In the genomic region with DNA sequence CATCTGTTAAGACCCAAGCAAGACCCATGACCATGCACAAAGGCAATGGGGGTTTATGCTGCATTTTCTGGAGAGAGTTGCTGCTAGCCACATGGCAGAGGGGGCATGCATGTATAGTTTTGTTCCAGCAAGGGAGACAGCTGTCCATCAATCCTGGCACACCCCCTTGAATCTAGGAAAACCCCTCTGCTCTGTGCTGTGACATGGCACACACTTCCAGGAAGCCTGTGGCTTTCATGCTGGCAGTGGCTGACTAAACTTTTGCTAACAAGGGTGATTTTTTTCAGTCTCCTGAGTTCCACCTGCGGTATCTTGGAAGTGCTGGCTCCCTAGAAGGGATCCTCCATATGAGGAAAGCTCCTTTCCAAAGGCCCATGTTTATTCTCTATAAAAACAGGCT, we compare ENCODE assay signal across 28 cellular contexts. TPM values are rescaled to one million over a fixed set of nuclear protein-coding genes. Genes with fewer than 3 reads are reported as not detected.
"Had no signal": no experiment of that assay in that cellular context is flagged by ENCODE, and none has a peak within 500 bp of the region (broad histone marks: within the 10 kb centered on the region; RNA-seq: fewer than 3 reads in every experiment).

No MANE protein-coding gene starts in this region.

- H3K27ac ChIP-seq: brain microvascular endothelial cell, cardiac muscle cell, RWPE1 had no signal

- H3K4me1 Mint-ChIP-seq: activated naive CD4-positive, alpha-beta T cell treated with anti-CD3 and anti-CD28 coated beads, Interleukin-2, amount 50 U/mL, for 24 hours; activated naive CD8-positive, alpha-beta T cell treated with anti-CD3 and anti-CD28 coated beads, Interleukin-2, amount 50 U/mL, for 24 hours had no signal

- H3K27ac Mint-ChIP-seq: activated CD4-positive, alpha-beta memory T cell treated with anti-CD3 and anti-CD28 coated beads for 36 hours; activated naive CD4-positive, alpha-beta T cell treated with anti-CD3 and anti-CD28 coated beads, Interleukin-2, amount 50 U/mL, for 24 hours; activated naive CD8-positive, alpha-beta T cell treated with anti-CD3 and anti-CD28 coated beads, Interleukin-2, amount 50 U/mL, for 24 hours; activated T-cell treated with anti-CD3 and anti-CD28 coated beads, Interleukin-2, amount 50 U/mL, for 72 hours; activated T-helper 2 cell treated with anti-CD3 and anti-CD28 coated beads, Interferon-gamma antibody, Interleukin-2, Interleukin-4, amounts not matched to agents 10 μg/mL and 5 μg/mL and 100 μg/mL, durations not matched to agents 14 hours and 24 hours and 36 hours; T-helper 1 cell treated with Interleukin-12 subunit alpha and Interleukin-12 subunit beta and Interleukin-4 antibody, amounts not matched to agents 30 μg/mL and 1 μg/mL, for 36 hours; WTC11 had no signal

- H3K36me3 ChIP-seq: brain microvascular endothelial cell, cardiac muscle cell had no signal

- H3K27me3 ChIP-seq: brain microvascular endothelial cell, cardiac muscle cell had no signal

- DNase-seq: activated CD4-positive, alpha-beta memory T cell treated with anti-CD3 and anti-CD28 coated beads for 36 hours; activated CD4-positive, alpha-beta T cell treated with anti-CD3 and anti-CD28 coated beads for 48 hours; activated CD4-positive, CD25-positive, alpha-beta regulatory T cell treated with anti-CD3 and anti-CD28 coated beads, Interleukin-2, amount 50 U/mL, for 72 hours; activated CD8-positive, alpha-beta memory T cell treated with anti-CD3 and anti-CD28 coated beads, Interleukin-2, amount 50 U/mL, for 4 hours; activated gamma-delta T cell treated with Interleukin-2 at 50 U/mL for 16 hours; activated naive CD8-positive, alpha-beta T cell treated with anti-CD3 and anti-CD28 coated beads, Interleukin-2, amount 50 U/mL, for 24 hours; activated T-cell treated with anti-CD3 and anti-CD28 coated beads, Interleukin-2, amount 50 U/mL, for 72 hours; amniotic stem cell; brain microvascular endothelial cell; KG1; NCI-H1092; NCI-H1417; NCI-H1694; NCI-H2029 treated with DMSO at 0.1 percent for 48 hours; NCI-H345; NCI-H510A; NCI-H526 treated with DMSO at 0.1 percent for 48 hours; Right ventricle myocardium superior had no signal

- H3K9me3 Mint-ChIP-seq: activated CD4-positive, alpha-beta memory T cell treated with anti-CD3 and anti-CD28 coated beads for 36 hours; activated naive CD4-positive, alpha-beta T cell treated with anti-CD3 and anti-CD28 coated beads, Interleukin-2, amount 50 U/mL, for 24 hours; activated naive CD8-positive, alpha-beta T cell treated with anti-CD3 and anti-CD28 coated beads, Interleukin-2, amount 50 U/mL, for 24 hours; activated T-cell treated with anti-CD3 and anti-CD28 coated beads, Interleukin-2, amount 50 U/mL, for 72 hours; activated T-helper 2 cell treated with anti-CD3 and anti-CD28 coated beads, Interferon-gamma antibody, Interleukin-2, Interleukin-4, amounts not matched to agents 10 μg/mL and 5 μg/mL and 100 μg/mL, durations not matched to agents 14 hours and 24 hours and 36 hours; T-helper 1 cell treated with Interleukin-12 subunit alpha and Interleukin-12 subunit beta and Interleukin-4 antibody, amounts not matched to agents 30 μg/mL and 1 μg/mL, for 36 hours had no signal

- H3K36me3 Mint-ChIP-seq: activated CD4-positive, alpha-beta memory T cell treated with anti-CD3 and anti-CD28 coated beads for 36 hours; activated naive CD4-positive, alpha-beta T cell treated with anti-CD3 and anti-CD28 coated beads, Interleukin-2, amount 50 U/mL, for 24 hours; WTC11 had no signal

- H3K4me3 ChIP-seq: cardiac muscle cell had no signal

- H3K4me3 Mint-ChIP-seq: activated CD4-positive, alpha-beta memory T cell treated with anti-CD3 and anti-CD28 coated beads for 36 hours; activated naive CD4-positive, alpha-beta T cell treated with anti-CD3 and anti-CD28 coated beads, Interleukin-2, amount 50 U/mL, for 24 hours; activated naive CD8-positive, alpha-beta T cell treated with anti-CD3 and anti-CD28 coated beads, Interleukin-2, amount 50 U/mL, for 24 hours; activated T-cell treated with anti-CD3 and anti-CD28 coated beads, Interleukin-2, amount 50 U/mL, for 72 hours; T-helper 1 cell treated with Interleukin-12 subunit alpha and Interleukin-12 subunit beta and Interleukin-4 antibody, amounts not matched to agents 30 μg/mL and 1 μg/mL, for 36 hours; WTC11 had no signal

- ATAC-seq: activated naive CD8-positive, alpha-beta T cell treated with anti-CD3 and anti-CD28 coated beads, Interleukin-2, amount 50 U/mL, for 24 hours; activated T-cell treated with anti-CD3 and anti-CD28 coated beads, Interleukin-2, amount 50 U/mL, for 72 hours; Panc1; WTC11 had no signal

RNA-seq across cellular contexts. Expression of gene CST4, which starts 9.1 kb away (rescaled TPM):
- total RNA-seq: activated CD4-positive, alpha-beta memory T cell treated with anti-CD3 and anti-CD28 coated beads for 36 hours; activated T-cell treated with anti-CD3 and anti-CD28 coated beads, Interleukin-2, amount 50 U/mL, for 72 hours; activated T-helper 2 cell treated with anti-CD3 and anti-CD28 coated beads, Interferon-gamma antibody, Interleukin-2, Interleukin-4, amounts not matched to agents 10 μg/mL and 5 μg/mL and 100 μg/mL, durations not matched to agents 14 hours and 24 hours and 36 hours; cardiac muscle cell; MCF 10A; OCI-LY7; Right ventricle myocardium superior; SK-MEL-5; WTC11 had no signal
- polyA plus RNA-seq: cardiac muscle cell had no signal

RNA-seq across cellular contexts. Expression of gene CST1, which starts 52.8 kb away (rescaled TPM):
- total RNA-seq: activated CD4-positive, alpha-beta memory T cell treated with anti-CD3 and anti-CD28 coated beads for 36 hours; activated T-cell treated with anti-CD3 and anti-CD28 coated beads, Interleukin-2, amount 50 U/mL, for 72 hours; activated T-helper 2 cell treated with anti-CD3 and anti-CD28 coated beads, Interferon-gamma antibody, Interleukin-2, Interleukin-4, amounts not matched to agents 10 μg/mL and 5 μg/mL and 100 μg/mL, durations not matched to agents 14 hours and 24 hours and 36 hours; MCF 10A; OCI-LY7; Right ventricle myocardium superior had no signal
- polyA plus RNA-seq: cardiac muscle cell had no signal
